2 cellular contexts compared by ENCODE assay signal in genomic region chr12:123142948-123143752, GRCh38.
TF ChIP-seq lines count a peak whose summit lies in the region.

No MANE protein-coding gene starts in this region.

TF ChIP-seq in IMR-90, 13 proteins besides CTCF, POLR2A, EP300 and RAD21:
- no peak for TF ChIP-seq MXI1 (IDR thresholded peaks at IDR 0.05; ENCODE audit: borderline replicate concordance, low read depth, low read length)
- no peak for TF ChIP-seq FOS (IDR thresholded peaks at IDR 0.05; ENCODE audit: low read depth, low read length)
- no peak for TF ChIP-seq USF2 (IDR thresholded peaks at IDR 0.05; ENCODE audit: low read depth, low read length)
- no peak for TF ChIP-seq SMC3 (IDR thresholded peaks at IDR 0.05; ENCODE audit: low read depth, low read length)
- TF ChIP-seq CEBPB (IDR thresholded peaks at IDR 0.05; ENCODE audit: low read depth, low read length) = no peak

TF ChIP-seq in H1, 55 proteins besides CTCF, POLR2A, EP300 and RAD21:
- TF ChIP-seq HDAC2 (IDR thresholded peaks at IDR 0.05; ENCODE audit: borderline replicate concordance in 1 of 2, low read depth in 2 of 2, low read length in 2 of 2) = no peak
- no peak for TF ChIP-seq CHD1 (IDR thresholded peaks at IDR 0.05; ENCODE audit: low read depth, low read length)
- no peak for TF ChIP-seq RNF2 (IDR thresholded peaks at IDR 0.05; ENCODE audit: borderline replicate concordance, low read depth, low read length, missing control alignments, poor library complexity, severe bottlenecking)
- TF ChIP-seq CBX8 (IDR thresholded peaks at IDR 0.05; ENCODE audit: borderline replicate concordance, low read depth, low read length) = no peak
- TF ChIP-seq TBP (IDR thresholded peaks at IDR 0.05; ENCODE audit: low read depth, low read length) = no peak
- TF ChIP-seq EZH2 (IDR thresholded peaks at IDR 0.05; ENCODE audit: low read depth, low read length, severe bottlenecking) = no peak
- TF ChIP-seq SAP30 (IDR thresholded peaks at IDR 0.05; ENCODE audit: insufficient read depth, insufficient replicate concordance, low read length) = no peak
- TF ChIP-seq ASH2L (IDR thresholded peaks at IDR 0.05; ENCODE audit: low read length) = no peak
- no peak for TF ChIP-seq CTBP2 (IDR thresholded peaks at IDR 0.05; ENCODE audit: borderline replicate concordance, insufficient read depth, insufficient read length, low read length)
- no peak for TF ChIP-seq BRCA1 (IDR thresholded peaks at IDR 0.05; ENCODE audit: low read depth, low read length)
- TF ChIP-seq EGR1 (IDR thresholded peaks at IDR 0.05; ENCODE audit: borderline replicate concordance, low read depth, low read length) = no peak
- TF ChIP-seq, protein P1, sequence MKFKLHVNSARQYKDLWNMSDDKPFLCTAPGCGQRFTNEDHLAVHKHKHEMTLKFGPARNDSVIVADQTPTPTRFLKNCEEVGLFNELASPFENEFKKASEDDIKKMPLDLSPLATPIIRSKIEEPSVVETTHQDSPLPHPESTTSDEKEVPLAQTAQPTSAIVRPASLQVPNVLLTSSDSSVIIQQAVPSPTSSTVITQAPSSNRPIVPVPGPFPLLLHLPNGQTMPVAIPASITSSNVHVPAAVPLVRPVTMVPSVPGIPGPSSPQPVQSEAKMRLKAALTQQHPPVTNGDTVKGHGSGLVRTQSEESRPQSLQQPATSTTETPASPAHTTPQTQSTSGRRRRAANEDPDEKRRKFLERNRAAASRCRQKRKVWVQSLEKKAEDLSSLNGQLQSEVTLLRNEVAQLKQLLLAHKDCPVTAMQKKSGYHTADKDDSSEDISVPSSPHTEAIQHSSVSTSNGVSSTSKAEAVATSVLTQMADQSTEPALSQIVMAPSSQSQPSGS (IDR thresholded peaks at IDR 0.05; ENCODE audit: low read length) = no peak
- no peak for TF ChIP-seq RXRA (IDR thresholded peaks at IDR 0.05; ENCODE audit: insufficient read depth, low read depth, low read length)
- TF ChIP-seq, protein P2, sequence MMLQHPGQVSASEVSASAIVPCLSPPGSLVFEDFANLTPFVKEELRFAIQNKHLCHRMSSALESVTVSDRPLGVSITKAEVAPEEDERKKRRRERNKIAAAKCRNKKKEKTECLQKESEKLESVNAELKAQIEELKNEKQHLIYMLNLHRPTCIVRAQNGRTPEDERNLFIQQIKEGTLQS (IDR thresholded peaks at IDR 0.05; ENCODE audit: insufficient read depth, low read depth, low read length) = no peak
